ENCODE assay signal across 17 cellular contexts in genomic region chr7:71267734-71268133, GRCh38.
DNase-seq lines count a peak whose midpoint lies in the region; FAIRE-seq and TF ChIP-seq lines count a peak whose summit lies in the region.
"Had no signal": no experiment of that assay in that cellular context is flagged by ENCODE, and none has a peak within 500 bp of the region (broad histone marks: within the 10 kb centered on the region; RNA-seq: fewer than 3 reads in every experiment).

No MANE protein-coding gene starts in this region.

- POLR2A ChIA-PET in H1 (lab: Charles Lee; ENCODE audit: partially characterized antibody), result interaction anchor here (0.6 to 1.0 kb wide), 2 partner anchors 10 to 237 kb away, joined by 3 read pairs; no protein-coding TSS in a partner anchor
- POLR2A ChIA-PET in activated CD4-positive, alpha-beta memory T cell treated with anti-CD3 and anti-CD28 coated beads, Interleukin-2, amount 10 ng/mL, durations not matched to agents 7 days and 5 days (lab: Charles Lee), result no interaction called here

- H3K79me1 ChIP-seq in H1 (ENCODE audit: low read depth, low read length), result no peaks in the 10 kb centered on the region; the same call in 1 of the 2 replicates

- 68% methylated on average over 3 of the region's 3 CpGs; no CpG with 5 or more reads in 1 of the 2 experiments for WGBS in H1 (ENCODE audit: extremely low coverage in 1 of 2, insufficient coverage in 1 of 2, insufficient read length in 1 of 2, insufficient replicate concordance in 2 of 2, low coverage in 1 of 2, low lambda C conversion rate in 2 of 2, missing lambda C conversion rate in 1 of 2), 2 experiments

- H3K9ac ChIP-seq in H1 (replicated peaks in 1 of 4; ENCODE audit: extremely low read depth in 1 of 4, low read depth in 3 of 4, low read length in 3 of 4) (no peak overlapping the region), iPS-20b (ENCODE audit: low read depth, low read length) (peak overlapping the region; percentile 32; the same call in 1 of the 2 replicates), neural progenitor cell (no peak overlapping the region)
- H3K9ac ChIP-seq: GM23248 had no signal

- H4K91ac ChIP-seq in H1 (replicated peaks; ENCODE audit: insufficient read length, low read length), result peak overlapping the region; percentile 22

- no peak overlapping the region for H2AK5ac ChIP-seq in H1 (ENCODE audit: low read depth, low read length)

- H2BK120ac ChIP-seq in H1 (replicated peaks; ENCODE audit: low read depth, low read length), result no peak overlapping the region

- H3K27ac ChIP-seq in H1 (ENCODE audit: low read depth, low read length), result no peak overlapping the region
- no peak overlapping the region for H3K27ac ChIP-seq in iPS-20b (ENCODE audit: low read length)
- no peak overlapping the region for H3K27ac ChIP-seq in neural progenitor cell
- H3K27ac ChIP-seq: 22Rv1, GM23248, HL-60 had no signal

- no peaks in the 10 kb centered on the region for H3K23me2 ChIP-seq in H1 (ENCODE audit: low read depth, low read length)

- H2AFZ ChIP-seq in H1 (ENCODE audit: low read length) (no peak overlapping the region), neural progenitor cell (replicated peaks) (no peak overlapping the region)
- H2AFZ ChIP-seq: GM23248 had no signal

- H2BK15ac ChIP-seq in H1 (ENCODE audit: low read length), result no peak overlapping the region

- no peak for TF ChIP-seq POLR2A in H1 (IDR thresholded peaks at IDR 0.05; ENCODE audit: control extremely low read depth in 1 of 2, low read depth in 2 of 2, low read length in 2 of 2)

- H3K36me3 ChIP-seq in H1 (ENCODE audit: control insufficient read depth in 2 of 4, insufficient read depth in 4 of 4, low read length in 3 of 4) (peaks cover 0 to 6% (median 0%) of the 10 kb centered on the region in 4 experiments; a peak in 2 of 8 replicates), iPS-20b (ENCODE audit: insufficient read depth, low read depth, low read length) (no peaks in the 10 kb centered on the region; the same call in 1 of the 2 replicates), neural progenitor cell (no peaks in the 10 kb centered on the region)

- H2BK12ac ChIP-seq in H1 (ENCODE audit: low read depth, low read length), result no peak overlapping the region

- no peak overlapping the region for H3K23ac ChIP-seq in H1 (ENCODE audit: insufficient read length)

- no peak overlapping the region for H3K4me3 ChIP-seq in H1 (ENCODE audit: extremely low read depth in 1 of 4, insufficient read depth in 2 of 4, low read depth in 3 of 4, low read length in 4 of 4)
- peak overlapping the region; percentile 29; the same call in 1 of the 2 replicates for H3K4me3 ChIP-seq in iPS-20b (ENCODE audit: low read length)
- no peak overlapping the region for H3K4me3 ChIP-seq in neural progenitor cell
- H3K4me3 ChIP-seq: GM23248 had no signal

- H2BK20ac ChIP-seq in H1 (ENCODE audit: low read length), result no peak overlapping the region

- peaks cover 0 to 84% of the 10 kb centered on the region in 2 experiments; a peak in 3 of 4 replicates for H3K79me2 ChIP-seq in H1 (ENCODE audit: control insufficient read depth in 1 of 2, insufficient read depth in 2 of 2, low read length in 2 of 2)
- H3K79me2 ChIP-seq in neural progenitor cell (ENCODE audit: low read depth), result peaks cover 49% of the 10 kb centered on the region

- CTCF ChIA-PET in H1 (lab: Charles Lee; ENCODE audit: partially characterized antibody), result interaction anchor here (0.6 to 1.5 kb wide), 3 partner anchors 13 to 116 kb away, joined by 4 to 5 read pairs (median 5); no protein-coding TSS in a partner anchor
- CTCF ChIA-PET in activated CD4-positive, alpha-beta memory T cell treated with anti-CD3 and anti-CD28 coated beads, Interleukin-2, amount 10 ng/mL, durations not matched to agents 7 days and 5 days (lab: Charles Lee), result no interaction called here

- no peak for TF ChIP-seq EP300 in H1 (IDR thresholded peaks at IDR 0.05; ENCODE audit: borderline replicate concordance in 1 of 2, low read depth in 2 of 2, low read length in 2 of 2)

- H3F3A ChIP-seq in neural progenitor cell (ENCODE audit: low read depth), result no peaks in the 10 kb centered on the region

- DNase-seq in DMS 273 (lab: John Stamatoyannopoulos, UW; ENCODE audit: unreplicated experiment), result peak; percentile 28
- no peak for DNase-seq in DMS 273 treated with DMSO at 0.1 percent for 48 hours (lab: John Stamatoyannopoulos, UW)
- no peak for DNase-seq in H1 (ENCODE audit: low read depth in 1 of 2, low spot score in 2 of 2)
- no peak for DNase-seq in neural progenitor cell (ENCODE audit: low spot score)
- no peak for DNase-seq in activated CD4-positive, CD25-positive, alpha-beta regulatory T cell treated with anti-CD3 and anti-CD28 coated beads, Interleukin-2, amount 50 U/mL, for 72 hours
- no peak for DNase-seq in HuH-7 (ENCODE audit: low spot score)
- DNase-seq in activated CD4-positive, alpha-beta memory T cell treated with anti-CD3 and anti-CD28 coated beads, Interleukin-2, amount 10 ng/mL, durations not matched to agents 7 days and 5 days, result no peak
- DNase-seq: Caco-2; CD8-positive, alpha-beta memory T cell; GM23248; HCEC 1CT; HFFc6 had no signal

- H3K4me1 ChIP-seq in H1 (replicated peaks in 1 of 4; ENCODE audit: control insufficient read depth in 3 of 4, insufficient read depth in 4 of 4, low read length in 3 of 4) (peaks cover 6 to 14% (median 13%) of the 10 kb centered on the region in 4 experiments), iPS-20b (ENCODE audit: insufficient read depth, low read length) (peaks cover 17% of the 10 kb centered on the region), neural progenitor cell (peaks cover 20% of the 10 kb centered on the region)
- H3K4me1 ChIP-seq: Caco-2 had no signal

- H4K8ac ChIP-seq in H1 (ENCODE audit: extremely low read depth, insufficient read depth, low read length), result no peak overlapping the region

- peaks cover 4% of the 10 kb centered on the region for H3K27me3 Mint-ChIP-seq in neural progenitor cell (ENCODE audit: insufficient read depth, low read depth)
- H3K27me3 Mint-ChIP-seq in activated CD4-positive, alpha-beta memory T cell treated with anti-CD3 and anti-CD28 coated beads, Interleukin-2, amount 10 ng/mL, durations not matched to agents 7 days and 5 days, result no peaks in the 10 kb centered on the region
- H3K27me3 Mint-ChIP-seq: IgD-negative memory B cell had no signal

- H3K9me3 ChIP-seq in H1 (ENCODE audit: insufficient read depth in 2 of 2, low read depth in 1 of 2, low read length in 1 of 2) (peaks cover 6 to 14% of the 10 kb centered on the region in 2 experiments), iPS-20b (ENCODE audit: insufficient read depth, low read depth, low read length) (peaks cover 9% of the 10 kb centered on the region), neural progenitor cell (ENCODE audit: low read depth) (peaks cover 5% of the 10 kb centered on the region)
- H3K9me3 ChIP-seq: Caco-2 had no signal

- no peak overlapping the region for H3K14ac ChIP-seq in H1 (ENCODE audit: insufficient read length)

- H3K27me3 ChIP-seq in H1 (replicated peaks in 1 of 4; ENCODE audit: control insufficient read depth in 3 of 4, extremely low read depth in 1 of 4, insufficient read depth in 3 of 4, low read length in 3 of 4) (no peaks in the 10 kb centered on the region), iPS-20b (ENCODE audit: insufficient read depth, low read length) (no peaks in the 10 kb centered on the region), neural progenitor cell (no peaks in the 10 kb centered on the region)

- peak; percentile 11 to 28 (median 18); a peak in 3 of 4 replicates for TF ChIP-seq CTCF in H1 (IDR thresholded peaks at IDR 0.05; ENCODE audit: control extremely low read depth in 1 of 3, insufficient read depth in 1 of 3, low read depth in 1 of 3, low read length in 3 of 3)
- peak; percentile 36 for TF ChIP-seq CTCF in neural progenitor cell (IDR thresholded peaks at IDR 0.05)

- peaks cover 15% of the 10 kb centered on the region for H3K9me3 Mint-ChIP-seq in neural progenitor cell
- peaks cover 27% of the 10 kb centered on the region for H3K9me3 Mint-ChIP-seq in activated CD4-positive, alpha-beta memory T cell treated with anti-CD3 and anti-CD28 coated beads, Interleukin-2, amount 10 ng/mL, durations not matched to agents 7 days and 5 days

- FAIRE-seq in H1 (lab: Jason Lieb, UNC), result no peak
- FAIRE-seq: GM18507 had no signal

- H3K27ac Mint-ChIP-seq in neural progenitor cell, result no peak overlapping the region
- no peak overlapping the region for H3K27ac Mint-ChIP-seq in activated CD4-positive, alpha-beta memory T cell treated with anti-CD3 and anti-CD28 coated beads, Interleukin-2, amount 10 ng/mL, durations not matched to agents 7 days and 5 days
- H3K27ac Mint-ChIP-seq: CD8-positive, alpha-beta memory T cell; HFFc6; IgD-negative memory B cell had no signal

- no peak overlapping the region for H3K4ac ChIP-seq in H1 (replicated peaks; ENCODE audit: insufficient read length, low read depth, low read length)

- H2BK5ac ChIP-seq in H1 (ENCODE audit: low read depth, low read length), result 0 out of 2 replicates have a peak overlapping the region, but pooled peaks have one; percentile 38

- no peaks in the 10 kb centered on the region for H3K36me3 Mint-ChIP-seq in neural progenitor cell
- no peaks in the 10 kb centered on the region for H3K36me3 Mint-ChIP-seq in activated CD4-positive, alpha-beta memory T cell treated with anti-CD3 and anti-CD28 coated beads, Interleukin-2, amount 10 ng/mL, durations not matched to agents 7 days and 5 days (ENCODE audit: low read depth)
- H3K36me3 Mint-ChIP-seq: CD8-positive, alpha-beta memory T cell had no signal

- H3K4me1 Mint-ChIP-seq in neural progenitor cell, result peaks cover 19% of the 10 kb centered on the region
- no peaks in the 10 kb centered on the region for H3K4me1 Mint-ChIP-seq in activated CD4-positive, alpha-beta memory T cell treated with anti-CD3 and anti-CD28 coated beads, Interleukin-2, amount 10 ng/mL, durations not matched to agents 7 days and 5 days
- H3K4me1 Mint-ChIP-seq: CD8-positive, alpha-beta memory T cell; IgD-negative memory B cell had no signal

- H3K4me2 ChIP-seq in H1 (ENCODE audit: insufficient read depth in 1 of 2, low read depth in 2 of 2, low read length in 2 of 2) (peak overlapping the region in 1 of 2 experiments; percentile 12; a peak in 2 of 4 replicates), neural progenitor cell (no peak overlapping the region)

- H3K4me3 Mint-ChIP-seq in neural progenitor cell, result no peak overlapping the region
- no peak overlapping the region for H3K4me3 Mint-ChIP-seq in activated CD4-positive, alpha-beta memory T cell treated with anti-CD3 and anti-CD28 coated beads, Interleukin-2, amount 10 ng/mL, durations not matched to agents 7 days and 5 days
- H3K4me3 Mint-ChIP-seq: CD8-positive, alpha-beta memory T cell; HFFc6; IgD-negative memory B cell had no signal

- peak; percentile 33 to 50 for TF ChIP-seq RAD21 in H1 (IDR thresholded peaks at IDR 0.05 in 1 of 2, conservative IDR thresholded peaks at IDR 0.05 in 1 of 2; ENCODE audit: low read depth in 2 of 2, low read length in 2 of 2)

- H3K18ac ChIP-seq in H1 (ENCODE audit: extremely low read depth, low read length), result 0 out of 2 replicates have a peak overlapping the region, but pooled peaks have one; percentile 3

- no peak overlapping the region for H4K5ac ChIP-seq in H1 (ENCODE audit: insufficient read length, low read depth, low read length)

- H4K20me1 ChIP-seq in H1 (replicated peaks in 1 of 2; ENCODE audit: control insufficient read depth in 1 of 2, insufficient read depth in 2 of 2, low read length in 2 of 2), result peaks cover 0 to 3% of the 10 kb centered on the region in 2 experiments
- H4K20me1 ChIP-seq in neural progenitor cell (ENCODE audit: low read depth), result no peaks in the 10 kb centered on the region

- H3K56ac ChIP-seq in H1 (replicated peaks; ENCODE audit: insufficient read length, low read depth, low read length), result no peak overlapping the region
